ENCODE assay signal across 16 cellular contexts in the genomic region with DNA sequence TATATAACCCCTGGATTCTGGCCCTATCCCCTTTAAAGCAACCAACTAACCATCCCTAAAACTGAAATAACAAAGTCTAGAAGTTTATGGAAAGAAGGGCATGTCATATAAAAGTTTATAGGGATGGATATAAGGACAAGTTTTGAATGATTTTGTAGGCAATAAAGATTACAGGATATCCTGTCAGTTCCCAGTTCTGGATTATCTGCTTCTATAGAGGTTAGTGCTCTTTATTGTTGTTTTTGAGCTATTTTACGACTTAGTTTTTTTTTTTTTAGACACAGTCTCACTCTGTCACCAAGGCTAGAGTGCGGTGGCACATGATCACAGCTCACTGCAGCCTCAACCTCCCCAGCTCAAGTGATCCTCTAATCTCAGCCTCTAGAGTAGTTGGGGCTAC. TPM values are rescaled to one million over a fixed set of nuclear protein-coding genes. Genes with fewer than 3 reads are reported as not detected.
DNase-seq lines count a peak whose midpoint lies in the region; ATAC-seq and TF ChIP-seq lines count a peak whose summit lies in the region.
"Had no signal": no experiment of that assay in that cellular context is flagged by ENCODE, and none has a peak within 500 bp of the region (broad histone marks: within the 10 kb centered on the region; RNA-seq: fewer than 3 reads in every experiment).

No MANE protein-coding gene starts in this region.

- POLR2A ChIA-PET in HEK293 (lab: Yijun Ruan, JAX): no interaction called here

- TF ChIP-seq CTCF in HEK293 (tag by site-specific recombination; IDR thresholded peaks at IDR 0.05) (no peak), neutrophil (IDR thresholded peaks at IDR 0.05) (no peak), breast epithelium (IDR thresholded peaks at IDR 0.05) (no peak)

- no peak for TF ChIP-seq POLR2A in breast epithelium (IDR thresholded peaks at IDR 0.05)

- H3K36me3 ChIP-seq in HEK293 (ENCODE audit: control insufficient read depth in 2 of 2, insufficient read depth in 1 of 2, low read length in 2 of 2) (no peaks in the 10 kb centered on the region), neutrophil (no peaks in the 10 kb centered on the region), breast epithelium (no peaks in the 10 kb centered on the region)

- H3K27ac ChIP-seq in HEK293 (ENCODE audit: extremely low read depth, low read depth, low read length) (no peak overlapping the region), neutrophil (peak overlapping the region; percentile 55), breast epithelium (no peak overlapping the region)
- H3K27ac ChIP-seq: 22Rv1, A549, C4-2B had no signal

- H3K4me1 ChIP-seq in HEK293 (ENCODE audit: control insufficient read depth, insufficient read depth, low read length): no peaks in the 10 kb centered on the region
- H3K4me1 ChIP-seq in neutrophil (ENCODE audit: control insufficient read depth in 1 of 2, insufficient read depth in 1 of 2, low read depth in 1 of 2, low read length in 1 of 2): no peaks in the 10 kb centered on the region
- H3K4me1 ChIP-seq in breast epithelium: no peaks in the 10 kb centered on the region
- H3K4me1 ChIP-seq: A549 had no signal

- intact Hi-C loops in left colon (cut with DNase I, micrococcal nuclease) (no loop called here), breast epithelium (cut with DNase I; ENCODE audit: low total_unique reads) (no loop called here)

- H3K9me3 ChIP-seq in HEK293 (ENCODE audit: control insufficient read depth, insufficient read depth, low read depth, low read length) (no peaks in the 10 kb centered on the region), neutrophil (no peaks in the 10 kb centered on the region), breast epithelium (peaks cover 0 to 5% of the 10 kb centered on the region in 2 donors)
- H3K9me3 ChIP-seq: A549, Caco-2 had no signal

- ATAC-seq in left colon: peak; percentile 72
- ATAC-seq: A549; CD8-positive, alpha-beta T cell had no signal

- H3K4me3 ChIP-seq in HEK293 (ENCODE audit: low read depth, low read length) (no peak overlapping the region), neutrophil (ENCODE audit: low read depth in 1 of 2, low read length in 1 of 2) (no peak overlapping the region), breast epithelium (no peak overlapping the region)
- H3K4me3 ChIP-seq: A549; BLaER1 treated with 17β-estradiol and CSF1 and Interleukin-3, amounts not matched to agents 10 nM and 100 nM had no signal

- H3K27me3 ChIP-seq in neutrophil (no peaks in the 10 kb centered on the region), breast epithelium (no peaks in the 10 kb centered on the region)
- H3K27me3 ChIP-seq: BLaER1 treated with 17β-estradiol and CSF1 and Interleukin-3, amounts not matched to agents 10 nM and 100 nM had no signal

- CTCF ChIA-PET in HEK293 (lab: Yijun Ruan, JAX): no interaction called here

- DNase-seq in left colon (no peak), breast epithelium (ENCODE audit: low spot score in 2 of 2) (no peak), hypothalamus (lab: John Stamatoyannopoulos, UW) (no peak)
- DNase-seq: AML-193; Caco-2; Calu3; CD4-positive, alpha-beta T cell; CD8-positive, alpha-beta T cell; DMS79 treated with DMSO at 0.1 percent for 48 hours; GF-D8 had no signal

TF ChIP-seq in HEK293, 187 proteins besides CTCF, POLR2A, EP300 and RAD21 (continues in another document):
- no peak for TF ChIP-seq ZNF19 (tag by site-specific recombination; IDR thresholded peaks at IDR 0.05; ENCODE audit: low read depth)
- no peak for TF ChIP-seq BCL11B (tag by site-specific recombination; IDR thresholded peaks at IDR 0.05; ENCODE audit: low read depth)
- no peak for TF ChIP-seq ZBTB1 (tag by site-specific recombination; IDR thresholded peaks at IDR 0.05)
- TF ChIP-seq ZNF701 (tag by site-specific recombination; IDR thresholded peaks at IDR 0.05): no peak
- TF ChIP-seq, protein P1, sequence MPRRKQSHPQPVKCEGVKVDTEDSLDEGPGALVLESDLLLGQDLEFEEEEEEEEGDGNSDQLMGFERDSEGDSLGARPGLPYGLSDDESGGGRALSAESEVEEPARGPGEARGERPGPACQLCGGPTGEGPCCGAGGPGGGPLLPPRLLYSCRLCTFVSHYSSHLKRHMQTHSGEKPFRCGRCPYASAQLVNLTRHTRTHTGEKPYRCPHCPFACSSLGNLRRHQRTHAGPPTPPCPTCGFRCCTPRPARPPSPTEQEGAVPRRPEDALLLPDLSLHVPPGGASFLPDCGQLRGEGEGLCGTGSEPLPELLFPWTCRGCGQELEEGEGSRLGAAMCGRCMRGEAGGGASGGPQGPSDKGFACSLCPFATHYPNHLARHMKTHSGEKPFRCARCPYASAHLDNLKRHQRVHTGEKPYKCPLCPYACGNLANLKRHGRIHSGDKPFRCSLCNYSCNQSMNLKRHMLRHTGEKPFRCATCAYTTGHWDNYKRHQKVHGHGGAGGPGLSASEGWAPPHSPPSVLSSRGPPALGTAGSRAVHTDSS (tag by site-specific recombination; IDR thresholded peaks at IDR 0.05): no peak
- TF ChIP-seq, protein P2, sequence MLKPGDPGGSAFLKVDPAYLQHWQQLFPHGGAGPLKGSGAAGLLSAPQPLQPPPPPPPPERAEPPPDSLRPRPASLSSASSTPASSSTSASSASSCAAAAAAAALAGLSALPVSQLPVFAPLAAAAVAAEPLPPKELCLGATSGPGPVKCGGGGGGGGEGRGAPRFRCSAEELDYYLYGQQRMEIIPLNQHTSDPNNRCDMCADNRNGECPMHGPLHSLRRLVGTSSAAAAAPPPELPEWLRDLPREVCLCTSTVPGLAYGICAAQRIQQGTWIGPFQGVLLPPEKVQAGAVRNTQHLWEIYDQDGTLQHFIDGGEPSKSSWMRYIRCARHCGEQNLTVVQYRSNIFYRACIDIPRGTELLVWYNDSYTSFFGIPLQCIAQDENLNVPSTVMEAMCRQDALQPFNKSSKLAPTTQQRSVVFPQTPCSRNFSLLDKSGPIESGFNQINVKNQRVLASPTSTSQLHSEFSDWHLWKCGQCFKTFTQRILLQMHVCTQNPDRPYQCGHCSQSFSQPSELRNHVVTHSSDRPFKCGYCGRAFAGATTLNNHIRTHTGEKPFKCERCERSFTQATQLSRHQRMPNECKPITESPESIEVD (tag by site-specific recombination; IDR thresholded peaks at IDR 0.05): peak; percentile 32; the same call in 1 of the 2 replicates
- TF ChIP-seq GLIS1 (tag by site-specific recombination; IDR thresholded peaks at IDR 0.05): no peak
- no peak for TF ChIP-seq ZNF48 (tag by site-specific recombination; IDR thresholded peaks at IDR 0.05)
- TF ChIP-seq ZNF184 (tag by site-specific recombination; IDR thresholded peaks at IDR 0.05): no peak
- no peak for TF ChIP-seq ZNF707 (tag by site-specific recombination; IDR thresholded peaks at IDR 0.05)
- TF ChIP-seq ZNF174 (tag by site-specific recombination; IDR thresholded peaks at IDR 0.05): no peak
- TF ChIP-seq SP3 (tag by site-specific recombination; IDR thresholded peaks at IDR 0.05): no peak
- TF ChIP-seq ZNF169 (tag by site-specific recombination; IDR thresholded peaks at IDR 0.05): no peak
- TF ChIP-seq, protein P3, sequence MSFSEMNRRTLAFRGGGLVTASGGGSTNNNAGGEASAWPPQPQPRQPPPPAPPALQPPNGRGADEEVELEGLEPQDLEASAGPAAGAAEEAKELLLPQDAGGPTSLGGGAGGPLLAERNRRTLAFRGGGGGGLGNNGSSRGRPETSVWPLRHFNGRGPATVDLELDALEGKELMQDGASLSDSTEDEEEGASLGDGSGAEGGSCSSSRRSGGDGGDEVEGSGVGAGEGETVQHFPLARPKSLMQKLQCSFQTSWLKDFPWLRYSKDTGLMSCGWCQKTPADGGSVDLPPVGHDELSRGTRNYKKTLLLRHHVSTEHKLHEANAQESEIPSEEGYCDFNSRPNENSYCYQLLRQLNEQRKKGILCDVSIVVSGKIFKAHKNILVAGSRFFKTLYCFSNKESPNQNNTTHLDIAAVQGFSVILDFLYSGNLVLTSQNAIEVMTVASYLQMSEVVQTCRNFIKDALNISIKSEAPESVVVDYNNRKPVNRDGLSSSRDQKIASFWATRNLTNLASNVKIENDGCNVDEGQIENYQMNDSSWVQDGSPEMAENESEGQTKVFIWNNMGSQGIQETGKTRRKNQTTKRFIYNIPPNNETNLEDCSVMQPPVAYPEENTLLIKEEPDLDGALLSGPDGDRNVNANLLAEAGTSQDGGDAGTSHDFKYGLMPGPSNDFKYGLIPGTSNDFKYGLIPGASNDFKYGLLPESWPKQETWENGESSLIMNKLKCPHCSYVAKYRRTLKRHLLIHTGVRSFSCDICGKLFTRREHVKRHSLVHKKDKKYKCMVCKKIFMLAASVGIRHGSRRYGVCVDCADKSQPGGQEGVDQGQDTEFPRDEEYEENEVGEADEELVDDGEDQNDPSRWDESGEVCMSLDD (tag by site-specific recombination; IDR thresholded peaks at IDR 0.05): no peak
- TF ChIP-seq ZNF112 (tag by site-specific recombination; IDR thresholded peaks at IDR 0.05): no peak
- TF ChIP-seq GLI2 (tag by site-specific recombination; IDR thresholded peaks at IDR 0.05; ENCODE audit: borderline replicate concordance, low read depth): no peak
- TF ChIP-seq FEZF1 (tag by site-specific recombination; IDR thresholded peaks at IDR 0.05): 0 out of 2 replicates have a peak, but pooled peaks have one; percentile 17
- no peak for TF ChIP-seq ZNF426 (tag by site-specific recombination; IDR thresholded peaks at IDR 0.05)
- TF ChIP-seq ZNF324 (tag by site-specific recombination; IDR thresholded peaks at IDR 0.05): no peak
- 0 out of 2 replicates have a peak, but pooled peaks have one; percentile 15 for TF ChIP-seq ZNF843 (tag by site-specific recombination; IDR thresholded peaks at IDR 0.05)
- no peak for TF ChIP-seq ZNF600 (tag by site-specific recombination; IDR thresholded peaks at IDR 0.05)
- TF ChIP-seq ZNF660 (tag by site-specific recombination; IDR thresholded peaks at IDR 0.05): no peak
- TF ChIP-seq, protein P4, sequence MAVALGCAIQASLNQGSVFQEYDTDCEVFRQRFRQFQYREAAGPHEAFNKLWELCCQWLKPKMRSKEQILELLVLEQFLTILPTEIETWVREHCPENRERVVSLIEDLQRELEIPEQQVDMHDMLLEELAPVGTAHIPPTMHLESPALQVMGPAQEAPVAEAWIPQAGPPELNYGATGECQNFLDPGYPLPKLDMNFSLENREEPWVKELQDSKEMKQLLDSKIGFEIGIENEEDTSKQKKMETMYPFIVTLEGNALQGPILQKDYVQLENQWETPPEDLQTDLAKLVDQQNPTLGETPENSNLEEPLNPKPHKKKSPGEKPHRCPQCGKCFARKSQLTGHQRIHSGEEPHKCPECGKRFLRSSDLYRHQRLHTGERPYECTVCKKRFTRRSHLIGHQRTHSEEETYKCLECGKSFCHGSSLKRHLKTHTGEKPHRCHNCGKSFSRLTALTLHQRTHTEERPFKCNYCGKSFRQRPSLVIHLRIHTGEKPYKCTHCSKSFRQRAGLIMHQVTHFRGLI (tag by site-specific recombination; IDR thresholded peaks at IDR 0.05): no peak
- no peak for TF ChIP-seq OSR2 (tag by site-specific recombination; IDR thresholded peaks at IDR 0.05)
- TF ChIP-seq ZNF37A (tag by site-specific recombination; IDR thresholded peaks at IDR 0.05): no peak

RNA-seq across cellular contexts. Expression of a gene that starts 48.3 kb away (rescaled TPM):
- total RNA-seq in left colon (10 to 100 TPM; 16.4 to 17.9 TPM), breast epithelium (10 to 100 TPM in 2 of 3 donors, 1 to 10 TPM in 1; 8.5 to 13.0 (median 11.5) TPM)
